In the genomic region with DNA sequence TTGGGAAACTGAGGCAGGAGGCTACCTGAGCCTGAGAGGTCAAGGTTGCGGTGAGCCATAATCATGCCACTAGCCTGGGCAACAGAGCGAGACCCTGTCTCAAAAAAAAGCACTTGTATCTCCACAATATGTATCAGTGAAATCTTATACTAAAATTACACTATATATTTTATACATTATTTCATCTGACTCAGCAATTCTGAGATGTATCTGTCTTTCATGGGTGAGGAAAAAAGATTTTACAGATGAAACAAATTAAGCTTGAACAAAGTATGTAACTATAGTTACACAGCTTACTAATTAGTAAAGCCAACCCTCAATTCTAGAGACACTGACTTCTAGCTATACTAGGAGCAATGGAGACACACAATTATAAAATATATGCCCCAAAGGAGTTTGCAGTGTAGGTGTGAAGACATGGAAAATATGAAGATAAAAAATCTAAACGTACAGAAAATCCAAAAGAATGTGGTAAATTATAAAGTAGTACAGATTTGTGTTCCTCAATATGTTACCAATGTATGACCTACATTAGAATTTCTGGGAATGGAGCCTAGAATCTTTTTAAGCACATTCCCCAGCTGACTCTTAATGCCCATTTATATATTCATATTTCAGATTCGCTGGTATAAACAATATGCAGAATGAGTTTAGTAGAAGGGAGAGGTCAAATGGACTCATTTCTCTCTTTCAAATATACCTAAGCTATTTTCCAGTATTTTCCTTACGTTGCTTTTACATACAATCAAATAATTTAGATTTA, we compare ENCODE assay signal across 9 cellular contexts. TPM values are rescaled to one million over a fixed set of nuclear protein-coding genes. Genes with fewer than 3 reads are reported as not detected.
A peak's percentile ranks its signal among the peaks of the same experiment; 100 is the strongest.
DNase-seq lines count a peak whose midpoint lies in the region; ATAC-seq, FAIRE-seq and TF ChIP-seq lines count a peak whose summit lies in the region.
"Had no signal": no experiment of that assay in that cellular context is flagged by ENCODE, and none has a peak within 500 bp of the region (broad histone marks: within the 10 kb centered on the region; RNA-seq: fewer than 3 reads in every experiment).

No MANE protein-coding gene starts in this region.

- no peak overlapping the region for H3K4me2 ChIP-seq in HepG2 (ENCODE audit: low read depth, low read length)
- H3K4me2 ChIP-seq: BLaER1 treated with 17β-estradiol and CSF1 and Interleukin-3, amounts not matched to agents 10 nM and 100 nM; GM23338 had no signal

- H4K20me1 ChIP-seq in HepG2 (ENCODE audit: insufficient read depth, low read length): no peaks in the 10 kb centered on the region; the same call in 1 of the 2 replicates

- no TSS peak for BruUV-seq in HepG2 (replicated peaks; lab: Mats Ljungman, UMichigan)

- DNase-seq in HepG2 (ENCODE audit: low spot score) (no peak), right lobe of liver (no peak), esophagus muscularis mucosa (ENCODE audit: extremely low spot score) (no peak), iris pigment epithelial cell (ENCODE audit: low read depth) (peak; percentile 53), NAMALWA (ENCODE audit: low spot score) (no peak), T1000 (lab: John Stamatoyannopoulos, UW) (no peak)

- TF ChIP-seq CTCF in HepG2 (CRISPR knock-in tag; IDR thresholded peaks at IDR 0.05): no peak
- TF ChIP-seq CTCF in right lobe of liver (IDR thresholded peaks at IDR 0.05): no peak
- TF ChIP-seq CTCF in esophagus muscularis mucosa (IDR thresholded peaks at IDR 0.05): no peak

- H3K79me2 ChIP-seq in HepG2 (ENCODE audit: insufficient read depth, low read length): peaks cover 27% of the 10 kb centered on the region

- no peak for TF ChIP-seq POLR2A in HepG2 (IDR thresholded peaks at IDR 0.05; ENCODE audit: insufficient read depth in 1 of 2, low read depth in 2 of 2, low read length in 2 of 2)
- TF ChIP-seq POLR2A in right lobe of liver (IDR thresholded peaks at IDR 0.05): no peak
- no peak for TF ChIP-seq POLR2A in esophagus muscularis mucosa (IDR thresholded peaks at IDR 0.05; ENCODE audit: low read depth)

- H3K4me1 ChIP-seq in HepG2 (ENCODE audit: insufficient read depth, low read length) (peaks cover 4% of the 10 kb centered on the region; the same call in 1 of the 2 replicates), right lobe of liver (peaks cover 0 to 23% (median 6%) of the 10 kb centered on the region in 4 donors), esophagus muscularis mucosa (peaks cover 22 to 54% (median 41%) of the 10 kb centered on the region in 4 donors)

- TF ChIP-seq RAD21 in HepG2 (CRISPR knock-in tag; IDR thresholded peaks at IDR 0.05): no peak

- no peak overlapping the region for H3K4me3 ChIP-seq in HepG2 (replicated peaks in 1 of 3; ENCODE audit: insufficient read depth in 1 of 3, low read depth in 2 of 3, low read length in 3 of 3)
- H3K4me3 ChIP-seq in right lobe of liver: no peak overlapping the region
- H3K4me3 ChIP-seq in esophagus muscularis mucosa: no peak overlapping the region
- H3K4me3 ChIP-seq: BLaER1 treated with 17β-estradiol and CSF1 and Interleukin-3, amounts not matched to agents 10 nM and 100 nM; GM23338 had no signal

- intact Hi-C loops in HepG2 (cut with micrococcal nuclease; ENCODE audit: unreplicated experiment) (loop anchor here (1.0 to 5.0 kb wide), 3 partner anchors 76 to 219 kb away; no protein-coding TSS in a partner anchor), right lobe of liver (cut with DNase I) (no loop called here), esophagus muscularis mucosa (cut with DNase I) (loop anchor here (5.0 to 10.0 kb wide), 2 partner anchors 72 to 219 kb away; no protein-coding TSS in a partner anchor)

- POLR2A ChIA-PET in HepG2 (lab: Yijun Ruan, JAX): no interaction called here

- H3K27ac ChIP-seq in HepG2 (ENCODE audit: extremely low read length, insufficient read depth, low read length): no peak overlapping the region
- H3K27ac ChIP-seq in right lobe of liver: no peak overlapping the region
- H3K27ac ChIP-seq in esophagus muscularis mucosa (replicated peaks in 1 of 4): peak overlapping the region; percentile 15 to 53 (median 39)

- 88% methylated on average over 5 of the region's 5 CpGs for WGBS in HepG2 (ENCODE audit: low lambda C conversion rate)
- WGBS in right lobe of liver (ENCODE audit: insufficient coverage, low coverage, low lambda C conversion rate, missing lambda C conversion rate): 58% methylated on average over 5 of the region's 5 CpGs
- 59% methylated on average over 5 of the region's 5 CpGs for WGBS in esophagus muscularis mucosa

- H2AFZ ChIP-seq in HepG2 (ENCODE audit: low read length): no peak overlapping the region
- H2AFZ ChIP-seq: GM23338 had no signal

- no peak overlapping the region for H3K9ac ChIP-seq in HepG2 (ENCODE audit: insufficient read depth, low read depth, low read length)

- ATAC-seq in HepG2: no peak
- no peak for ATAC-seq in right lobe of liver
- no peak for ATAC-seq in GM21526 (IDR thresholded peaks at IDR 0.05; ENCODE audit: low FRiP score, unreplicated experiment)

- TF ChIP-seq EP300 in HepG2 (IDR thresholded peaks at IDR 0.05; ENCODE audit: low read depth in 2 of 2, low read length in 2 of 2): no peak
- TF ChIP-seq EP300 in HepG2 (CRISPR knock-in tag; IDR thresholded peaks at IDR 0.05; ENCODE audit: borderline replicate concordance): no peak
- no peak for TF ChIP-seq EP300 in esophagus muscularis mucosa (IDR thresholded peaks at IDR 0.05)

- no peaks in the 10 kb centered on the region for H3K9me3 ChIP-seq in HepG2 (ENCODE audit: low read length)
- H3K9me3 ChIP-seq in right lobe of liver: no peaks in the 10 kb centered on the region
- no peaks in the 10 kb centered on the region for H3K9me3 ChIP-seq in esophagus muscularis mucosa
- H3K9me3 ChIP-seq: BLaER1 treated with 17β-estradiol and CSF1 and Interleukin-3, amounts not matched to agents 10 nM and 100 nM had no signal

- H3K27me3 ChIP-seq in HepG2 (ENCODE audit: control insufficient read depth in 1 of 2, insufficient read depth in 2 of 2, low read length in 2 of 2) (no peaks in the 10 kb centered on the region), right lobe of liver (no peaks in the 10 kb centered on the region), esophagus muscularis mucosa (no peaks in the 10 kb centered on the region)
- H3K27me3 ChIP-seq: BLaER1 treated with 17β-estradiol and CSF1 and Interleukin-3, amounts not matched to agents 10 nM and 100 nM had no signal

- in situ Hi-C loops in HepG2 (cut with HindIII; ENCODE audit: extremely low pct_ligation_motif_present, low pct_unique_long_range_greater_than_20kb): loop anchor here (10.0 kb wide), 1 partner anchor 222 kb away; no protein-coding TSS in a partner anchor

- peaks cover 3 to 20% of the 10 kb centered on the region in 2 experiments for H3K36me3 ChIP-seq in HepG2 (replicated peaks in 1 of 2; ENCODE audit: control insufficient read depth in 1 of 2, insufficient read depth in 2 of 2, low read length in 2 of 2)
- H3K36me3 ChIP-seq in right lobe of liver: peaks cover 0 to 9% (median 0%) of the 10 kb centered on the region in 4 donors
- H3K36me3 ChIP-seq in esophagus muscularis mucosa: peaks cover 0 to 35% (median 0%) of the 10 kb centered on the region in 4 donors

- CTCF ChIA-PET in HepG2 (lab: Yijun Ruan, JAX; ENCODE audit: low intra/inter-chr PET ratio, low total read pairs): interaction anchor here (1.2 kb wide), 1 partner anchor 269 kb away, joined by 3 read pairs; no protein-coding TSS in a partner anchor

- no peak for FAIRE-seq in HepG2 (lab: Jason Lieb, UNC)

TF ChIP-seq in HepG2, 621 proteins besides CTCF, POLR2A, EP300 and RAD21 (continues in another document):
- TF ChIP-seq NR1H2 (CRISPR knock-in tag; IDR thresholded peaks at IDR 0.05; ENCODE audit: borderline replicate concordance, low read depth): no peak
- TF ChIP-seq ARHGAP35 (CRISPR knock-in tag; IDR thresholded peaks at IDR 0.05; ENCODE audit: borderline replicate concordance): no peak
- no peak for TF ChIP-seq GATAD2A (CRISPR knock-in tag; IDR thresholded peaks at IDR 0.05)
- no peak for TF ChIP-seq YEATS4 (CRISPR knock-in tag; IDR thresholded peaks at IDR 0.05; ENCODE audit: borderline replicate concordance)
- TF ChIP-seq, protein P1, sequence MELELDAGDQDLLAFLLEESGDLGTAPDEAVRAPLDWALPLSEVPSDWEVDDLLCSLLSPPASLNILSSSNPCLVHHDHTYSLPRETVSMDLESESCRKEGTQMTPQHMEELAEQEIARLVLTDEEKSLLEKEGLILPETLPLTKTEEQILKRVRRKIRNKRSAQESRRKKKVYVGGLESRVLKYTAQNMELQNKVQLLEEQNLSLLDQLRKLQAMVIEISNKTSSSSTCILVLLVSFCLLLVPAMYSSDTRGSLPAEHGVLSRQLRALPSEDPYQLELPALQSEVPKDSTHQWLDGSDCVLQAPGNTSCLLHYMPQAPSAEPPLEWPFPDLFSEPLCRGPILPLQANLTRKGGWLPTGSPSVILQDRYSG (CRISPR knock-in tag; IDR thresholded peaks at IDR 0.05): no peak
- no peak for TF ChIP-seq TCF7L2 (IDR thresholded peaks at IDR 0.05; ENCODE audit: low read depth, low read length)
- TF ChIP-seq ZNF160 (CRISPR knock-in tag; IDR thresholded peaks at IDR 0.05): no peak
- no peak for TF ChIP-seq ZNF530 (CRISPR knock-in tag; IDR thresholded peaks at IDR 0.05; ENCODE audit: low read depth)

RNA-seq across cellular contexts. Expression of a gene that starts 14.6 kb away (rescaled TPM):
- 43.4 and 68.0 TPM in 2 replicates for total RNA-seq in HepG2 (2016; rRNA removed; fragmentation: Illumina TruSeq; extraction: Trizol)
- 10.0 and 11.6 TPM in 2 replicates for total RNA-seq in HepG2 (2016; cell fraction: cytosol; rRNA removed; fragmentation: Illumina TruSeq; extraction: Trizol; ENCODE audit: low read depth)
- 43.5 and 71.8 TPM in 2 replicates for total RNA-seq in HepG2 (2016; cell fraction: insoluble cytoplasmic fraction; rRNA removed; fragmentation: Illumina TruSeq; extraction: Trizol)
- 12.6 and 14.3 TPM in 2 replicates for total RNA-seq in HepG2 (2016; cell fraction: membrane; rRNA removed; fragmentation: Illumina TruSeq; extraction: Trizol)
- total RNA-seq in HepG2 (2016; cell fraction: nucleus; rRNA removed; fragmentation: Illumina TruSeq; extraction: Trizol): 18.8 and 21.9 TPM in 2 replicates
- 26.1 and 31.5 TPM in 2 replicates for polyA plus RNA-seq in HepG2 (2011; rRNA removed)
- 14.8 and 26.0 TPM in 2 replicates for polyA plus RNA-seq in HepG2 (2011; cell fraction: cytosol; rRNA removed)
- 6.7 and 9.4 TPM in 2 replicates for polyA plus RNA-seq in HepG2 (2011; cell fraction: nucleus; rRNA removed)
- 26.4 and 28.5 TPM in 2 replicates for polyA plus RNA-seq in HepG2 (2012)
- polyA plus RNA-seq in HepG2 (2016; cell fraction: cytosol; fragmentation: Illumina TruSeq; extraction: Trizol; ENCODE audit: low read depth): 4.0 and 4.3 TPM in 2 replicates
- polyA plus RNA-seq in HepG2 (2016; cell fraction: insoluble cytoplasmic fraction; fragmentation: Illumina TruSeq; extraction: Trizol; ENCODE audit: low read depth): 58.8 and 59.1 TPM in 2 replicates
- 5.8 and 6.0 TPM in 2 replicates for polyA plus RNA-seq in HepG2 (2016; cell fraction: membrane; fragmentation: Illumina TruSeq; extraction: Trizol; ENCODE audit: low read depth)
- polyA plus RNA-seq in HepG2 (2016; cell fraction: nucleus; fragmentation: Illumina TruSeq; extraction: Trizol; ENCODE audit: insufficient read depth, low read depth): 21.6 and 23.3 TPM in 2 replicates
- 13.1 and 19.1 TPM in 2 replicates for polyA minus RNA-seq in HepG2 (2011; rRNA and poly(A)+ RNA removed; ENCODE audit: low replicate concordance)
- polyA minus RNA-seq in HepG2 (2011; cell fraction: cytosol; rRNA and poly(A)+ RNA removed): 15.4 and 26.0 TPM in 2 replicates
- 19.9 and 20.6 TPM in 2 replicates for polyA minus RNA-seq in HepG2 (2011; cell fraction: nucleus; rRNA and poly(A)+ RNA removed)
- total RNA-seq in right lobe of liver: 10 to 100 TPM in 5 of 6 experiments, 1 to 10 TPM in 1; 8.8 to 21.6 (median 15.9) TPM
- total RNA-seq in esophagus muscularis mucosa: 10 to 100 TPM; 22.4 to 39.6 (median 24.2) TPM

Comparison
In these comparisons a context has a peak if more than half of its experiments do, and no peak if none do; other contexts are left out.
1. intact Hi-C loops: an anchor here in HepG2 (1.0 to 5.0 kb wide) and esophagus muscularis mucosa (5.0 to 10.0 kb wide); none called in right lobe of liver.
2. H3K27ac ChIP-seq: peak in esophagus muscularis mucosa (4 of 4); none in HepG2 (single experiment) and right lobe of liver (0 of 3).